In genomic region chr5:176440932-176441706, GRCh38 we compare ENCODE assay signal across 1 cellular context.
TF ChIP-seq lines count a peak whose summit lies in the region.

No MANE protein-coding gene starts in this region.

TF ChIP-seq in liver, 16 proteins besides CTCF, POLR2A, EP300 and RAD21 (continued from another document):
- TF ChIP-seq ZBTB33 (IDR thresholded peaks at IDR 0.05) (no peak), GABPA (IDR thresholded peaks at IDR 0.05 in 1 of 2, conservative IDR thresholded peaks at IDR 0.05 in 1 of 2) (no peak), SP1 (IDR thresholded peaks at IDR 0.05) (peak; percentile 21), YY1 (IDR thresholded peaks at IDR 0.05) (no peak)
TF ChIP-seq in liver: peak in this region for 2.
